21 cellular contexts compared by ENCODE assay signal in the genomic region with DNA sequence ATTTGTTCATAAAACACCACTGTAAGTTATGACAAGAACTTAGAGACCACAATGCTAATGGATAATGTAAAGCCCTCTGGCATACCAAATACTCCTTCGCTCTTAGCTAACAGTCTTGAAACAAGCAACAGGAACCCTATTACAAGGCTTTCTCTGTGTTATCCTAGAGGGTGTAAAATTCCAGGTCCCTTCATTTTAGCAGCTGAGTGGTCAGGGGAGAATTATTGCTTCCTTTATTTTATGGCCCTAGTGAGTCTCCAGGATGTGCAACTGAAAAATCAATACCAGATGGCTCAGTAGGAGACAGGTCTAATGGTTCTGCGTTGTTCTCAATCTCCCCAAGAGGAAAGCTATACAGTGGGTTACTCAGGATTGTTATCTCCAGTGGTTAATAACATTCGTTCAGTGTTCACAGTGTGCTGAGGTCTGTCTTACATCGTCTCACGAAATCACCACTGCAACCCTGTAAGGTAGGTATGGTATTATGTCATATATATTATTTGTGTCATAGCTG.
DNase-seq lines count a peak whose midpoint lies in the region; ATAC-seq and TF ChIP-seq lines count a peak whose summit lies in the region.
"Had no signal": no experiment of that assay in that cellular context is flagged by ENCODE, and none has a peak within 500 bp of the region (broad histone marks: within the 10 kb centered on the region; RNA-seq: fewer than 3 reads in every experiment).

No MANE protein-coding gene starts in this region.

- H3K9me2 ChIP-seq in PC-3 (replicated peaks; ENCODE audit: low read length), result no peaks in the 10 kb centered on the region

- H3K4me1 ChIP-seq in PC-3 (ENCODE audit: insufficient read depth, low read length), result no peaks in the 10 kb centered on the region
- H3K4me1 ChIP-seq: colonic mucosa, upper lobe of left lung had no signal

- no peak for TF ChIP-seq CTCF in AG09309 (IDR thresholded peaks at IDR 0.05; ENCODE audit: control insufficient read depth, insufficient read depth, low read depth, low read length, missing control alignments)
- no peak for TF ChIP-seq CTCF in PC-3 (conservative IDR thresholded peaks at IDR 0.05; ENCODE audit: low read depth, low read length)

- H3K27ac ChIP-seq in PC-3 (ENCODE audit: low read length), result no peak overlapping the region
- H3K27ac ChIP-seq: colonic mucosa, upper lobe of left lung had no signal

- CTCF ChIA-PET in HEK293T (lab: Yijun Ruan, JAX), result no interaction called here
- CTCF ChIA-PET in PC-3 (lab: Charles Lee), result no interaction called here

- peak; percentile 33 for DNase-seq in AG09309 (ENCODE audit: low read depth)
- peak; percentile 36 for DNase-seq in HEK293T (ENCODE audit: extremely low spot score)
- DNase-seq in PC-3, result no peak
- DNase-seq in left colon, result no peak
- no peak for DNase-seq in NCI-H345 treated with DMSO at 0.1 percent for 48 hours (lab: John Stamatoyannopoulos, UW; ENCODE audit: unreplicated experiment)
- DNase-seq in SKM-1 (lab: John Stamatoyannopoulos, UW; ENCODE audit: unreplicated experiment), result no peak
- no peak for DNase-seq in stimulated activated CD4-positive, alpha-beta T cell treated with anti-CD3 and anti-CD28 coated beads, Interleukin-2, amount 100 ng/mL, for 24 hours
- DNase-seq in HT-29 (ENCODE audit: low spot score), result no peak
- DNase-seq: activated CD8-positive, alpha-beta memory T cell treated with anti-CD3 and anti-CD28 coated beads for 24 hours; activated naive CD8-positive, alpha-beta T cell treated with anti-CD3 and anti-CD28 coated beads, Interleukin-2, amount 10 ng/mL, durations not matched to agents 7 days and 5 days; colonic mucosa; EL; foreskin melanocyte; NCI-H345; nucleus accumbens; right cardiac atrium; SIG-M5; upper lobe of left lung had no signal

- H3K4me2 ChIP-seq in PC-3 (ENCODE audit: low read length), result no peak overlapping the region

- no peak overlapping the region for H3K4me3 ChIP-seq in AG09309 (ENCODE audit: control insufficient read depth, low read depth, low read length)
- H3K4me3 ChIP-seq in PC-3 (ENCODE audit: low read length), result no peak overlapping the region
- H3K4me3 ChIP-seq: colonic mucosa, GM12878, HAP-1, K562, upper lobe of left lung had no signal

- H3F3A ChIP-seq in PC-3 (ENCODE audit: low read length, unreplicated experiment), result no peaks in the 10 kb centered on the region

- H3K79me2 ChIP-seq in PC-3 (ENCODE audit: low read length), result no peaks in the 10 kb centered on the region

- no TSS peak for BruUV-seq in PC-3 (replicated peaks; lab: Mats Ljungman, UMichigan)

- H2AFZ ChIP-seq in PC-3 (ENCODE audit: low read length), result no peak overlapping the region

- no peaks in the 10 kb centered on the region for H3K27me3 ChIP-seq in PC-3 (ENCODE audit: low read length)
- H3K27me3 ChIP-seq: colonic mucosa, upper lobe of left lung had no signal

- ATAC-seq in PC-3 (peak; percentile 82), left colon (peak; percentile 55)
- ATAC-seq: GM12878, K562, right cardiac atrium had no signal

- no peaks in the 10 kb centered on the region for H3K36me3 ChIP-seq in PC-3 (ENCODE audit: low read depth, low read length)
- H3K36me3 ChIP-seq: colonic mucosa, HAP-1, upper lobe of left lung had no signal

- H4K20me1 ChIP-seq in PC-3 (ENCODE audit: low read length), result no peaks in the 10 kb centered on the region

- H3K9me3 ChIP-seq in PC-3 (ENCODE audit: low read length), result no peaks in the 10 kb centered on the region
- H3K9me3 ChIP-seq: colonic mucosa, HAP-1, upper lobe of left lung had no signal

- POLR2A ChIA-PET in HEK293T (lab: Yijun Ruan, JAX), result interaction anchor here (1.2 kb wide), 1 partner anchor 173 kb away, joined by 3 read pairs; a partner anchor contains a TSS
- POLR2A ChIA-PET in PC-3 (lab: Charles Lee; ENCODE audit: unreplicated experiment), result no interaction called here

- intact Hi-C loops in PC-3 (cut with micrococcal nuclease), result no loop called here
- intact Hi-C loops in left colon (cut with DNase I, micrococcal nuclease), result no loop called here

- no peak overlapping the region for H3K9ac ChIP-seq in PC-3 (ENCODE audit: low read length)

TF ChIP-seq in HEK293T, 16 proteins besides CTCF, POLR2A, EP300 and RAD21:
- TF ChIP-seq, protein P1, sequence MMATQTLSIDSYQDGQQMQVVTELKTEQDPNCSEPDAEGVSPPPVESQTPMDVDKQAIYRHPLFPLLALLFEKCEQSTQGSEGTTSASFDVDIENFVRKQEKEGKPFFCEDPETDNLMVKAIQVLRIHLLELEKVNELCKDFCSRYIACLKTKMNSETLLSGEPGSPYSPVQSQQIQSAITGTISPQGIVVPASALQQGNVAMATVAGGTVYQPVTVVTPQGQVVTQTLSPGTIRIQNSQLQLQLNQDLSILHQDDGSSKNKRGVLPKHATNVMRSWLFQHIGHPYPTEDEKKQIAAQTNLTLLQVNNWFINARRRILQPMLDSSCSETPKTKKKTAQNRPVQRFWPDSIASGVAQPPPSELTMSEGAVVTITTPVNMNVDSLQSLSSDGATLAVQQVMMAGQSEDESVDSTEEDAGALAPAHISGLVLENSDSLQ (IDR thresholded peaks at IDR 0.05), result peak; percentile 60; the same call in 1 of the 2 replicates
- TF ChIP-seq FOXA1 (IDR thresholded peaks at IDR 0.05), result no peak
- peak; percentile 78 for TF ChIP-seq CTBP1 (IDR thresholded peaks at IDR 0.05; ENCODE audit: borderline replicate concordance)
- TF ChIP-seq ARNT (IDR thresholded peaks at IDR 0.05), result no peak
- TF ChIP-seq HDGF (IDR thresholded peaks at IDR 0.05; ENCODE audit: borderline replicate concordance), result no peak
- no peak for TF ChIP-seq SP1 (IDR thresholded peaks at IDR 0.05)

Comparison
In these comparisons a context has a peak if more than half of its experiments do, and no peak if none do; other contexts are left out.
1. DNase-seq: peak in AG09309 (single experiment) and HEK293T (single experiment); none in PC-3 (single experiment), left colon (0 of 2), NCI-H345 treated with DMSO at 0.1 percent for 48 hours (single experiment), SKM-1 (single experiment), stimulated activated CD4-positive, alpha-beta T cell treated with anti-CD3 and anti-CD28 coated beads, Interleukin-2, amount 100 ng/mL, for 24 hours (0 of 2) and HT-29 (single experiment).